35 cellular contexts compared by ENCODE assay signal in the genomic region with DNA sequence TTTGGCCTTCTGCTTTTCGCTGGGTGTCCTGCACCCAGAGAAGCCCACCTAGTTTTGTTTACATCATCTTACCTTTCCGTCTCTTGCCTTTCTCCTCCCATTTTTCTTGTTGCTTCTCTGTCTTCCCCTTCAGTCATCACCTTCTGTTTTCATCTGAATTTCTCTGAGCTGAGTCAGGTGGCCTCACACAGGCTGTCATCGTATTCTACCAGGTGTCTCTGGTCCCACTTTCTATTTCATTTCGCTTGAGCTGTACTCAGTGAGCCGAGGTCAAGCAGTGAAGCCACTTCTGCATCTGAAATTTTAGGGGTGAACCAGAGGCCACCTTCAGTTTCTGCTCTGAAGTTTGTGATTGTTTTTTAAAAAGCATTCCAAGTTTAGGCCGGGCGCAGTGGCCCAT. TPM values are rescaled to one million over a fixed set of nuclear protein-coding genes. Genes with fewer than 3 reads are reported as not detected.
DNase-seq lines count a peak whose midpoint lies in the region; ATAC-seq and TF ChIP-seq lines count a peak whose summit lies in the region.
"Had no signal": no experiment of that assay in that cellular context is flagged by ENCODE, and none has a peak within 500 bp of the region (broad histone marks: within the 10 kb centered on the region; RNA-seq: fewer than 3 reads in every experiment).

No MANE protein-coding gene starts in this region.

- CTCF ChIA-PET in activated naive CD4-positive, alpha-beta T cell treated with anti-CD3 and anti-CD28 coated beads, Interleukin-2, amount 10 ng/mL, durations not matched to agents 7 days and 5 days (lab: Charles Lee): no interaction called here
- CTCF ChIA-PET in HEK293 (lab: Yijun Ruan, JAX): no interaction called here

- peaks cover 25% of the 10 kb centered on the region for H3K4me1 Mint-ChIP-seq in activated naive CD4-positive, alpha-beta T cell treated with anti-CD3 and anti-CD28 coated beads, Interleukin-2, amount 50 U/mL, for 24 hours
- H3K4me1 Mint-ChIP-seq in activated naive CD4-positive, alpha-beta T cell treated with anti-CD3 and anti-CD28 coated beads, Interleukin-2, amount 10 ng/mL, durations not matched to agents 7 days and 5 days: peaks cover 15% of the 10 kb centered on the region
- peaks cover 29% of the 10 kb centered on the region for H3K4me1 Mint-ChIP-seq in T-helper 17 cell
- H3K4me1 Mint-ChIP-seq in stimulated activated naive B cell treated with anti-CD40 and anti-IgM and Interleukin-4, amounts not matched to agents 10 μg/mL and 1 μg/mL and 100 μg/mL, for 72 hours: peaks cover 14 to 38% of the 10 kb centered on the region in 2 donors
- H3K4me1 Mint-ChIP-seq: endodermal cell had no signal

- H3K9me3 ChIP-seq in HEK293 (ENCODE audit: control insufficient read depth, insufficient read depth, low read depth, low read length) (no peaks in the 10 kb centered on the region), T-helper 17 cell (ENCODE audit: control insufficient read depth, low read length, poor library complexity, severe bottlenecking) (no peaks in the 10 kb centered on the region)
- H3K9me3 ChIP-seq: adrenal gland, HAP-1, left lung, right atrium auricular region, SK-N-SH had no signal

- no peak for DNase-seq in activated naive CD4-positive, alpha-beta T cell treated with anti-CD3 and anti-CD28 coated beads, Interleukin-2, amount 10 ng/mL, durations not matched to agents 7 days and 5 days
- no peak for DNase-seq in T-helper 17 cell
- no peak for DNase-seq in stimulated activated naive B cell treated with anti-CD40 and anti-IgM and Interleukin-4, amounts not matched to agents 10 μg/mL and 1 μg/mL and 100 μg/mL, for 72 hours
- DNase-seq: activated CD4-positive, alpha-beta memory T cell treated with anti-CD3 and anti-CD28 coated beads for 36 hours; activated CD4-positive, alpha-beta T cell treated with anti-CD3 and anti-CD28 coated beads for 1 hour; activated naive CD4-positive, alpha-beta T cell treated with Interleukin-2 at 50 U/mL for 16 hours; activated T-cell treated with anti-CD3 and anti-CD28 coated beads, Interleukin-2, amount 50 U/mL, for 72 hours; adrenal gland; central memory CD4-positive, alpha-beta T cell; DMS79; endodermal cell; foreskin fibroblast; head of caudate nucleus; islet precursor cell; KBM-7; NCI-H1417; NCI-H2029 treated with DMSO at 0.1 percent for 48 hours; NCI-H526; NK-92 treated with Interleukin-12 subunit alpha and Interleukin-12 subunit beta, amount 100 ng/mL, for 24 hours; PC-3; SK-N-SH; small intestine; stimulated activated naive CD8-positive, alpha-beta T cell treated with anti-CD3 and anti-CD28 coated beads, Interleukin-15, Interleukin-2, amounts not matched to agents 100 U/mL and 50 U/mL, for 24 hours had no signal

- H3K27ac Mint-ChIP-seq in activated naive CD4-positive, alpha-beta T cell treated with anti-CD3 and anti-CD28 coated beads, Interleukin-2, amount 50 U/mL, for 24 hours: peak overlapping the region; percentile 4
- no peak overlapping the region for H3K27ac Mint-ChIP-seq in activated naive CD4-positive, alpha-beta T cell treated with anti-CD3 and anti-CD28 coated beads, Interleukin-2, amount 10 ng/mL, durations not matched to agents 7 days and 5 days
- peak overlapping the region; percentile 49 for H3K27ac Mint-ChIP-seq in T-helper 17 cell
- H3K27ac Mint-ChIP-seq in stimulated activated naive B cell treated with anti-CD40 and anti-IgM and Interleukin-4, amounts not matched to agents 10 μg/mL and 1 μg/mL and 100 μg/mL, for 72 hours: peak overlapping the region; percentile 65
- H3K27ac Mint-ChIP-seq: activated CD4-positive, alpha-beta memory T cell treated with anti-CD3 and anti-CD28 coated beads for 36 hours; activated T-cell treated with anti-CD3 and anti-CD28 coated beads, Interleukin-2, amount 50 U/mL, for 72 hours; dendritic cell treated with granulocyte-macrophage colony-stimulating factor and Interleukin-4, amounts not matched to agents 40 ng/mL and 50 ng/mL, for 4 days; endodermal cell had no signal

- no peaks in the 10 kb centered on the region for H3K27me3 Mint-ChIP-seq in activated naive CD4-positive, alpha-beta T cell treated with anti-CD3 and anti-CD28 coated beads, Interleukin-2, amount 50 U/mL, for 24 hours
- H3K27me3 Mint-ChIP-seq in activated naive CD4-positive, alpha-beta T cell treated with anti-CD3 and anti-CD28 coated beads, Interleukin-2, amount 10 ng/mL, durations not matched to agents 7 days and 5 days: no peaks in the 10 kb centered on the region
- no peaks in the 10 kb centered on the region for H3K27me3 Mint-ChIP-seq in T-helper 17 cell
- H3K27me3 Mint-ChIP-seq in stimulated activated naive B cell treated with anti-CD40 and anti-IgM and Interleukin-4, amounts not matched to agents 10 μg/mL and 1 μg/mL and 100 μg/mL, for 72 hours: no peaks in the 10 kb centered on the region
- H3K27me3 Mint-ChIP-seq: activated CD4-positive, alpha-beta memory T cell treated with anti-CD3 and anti-CD28 coated beads for 36 hours; dendritic cell treated with granulocyte-macrophage colony-stimulating factor and Interleukin-4, amounts not matched to agents 40 ng/mL and 50 ng/mL, for 4 days had no signal

- peaks cover 18 to 84% of the 10 kb centered on the region in 2 experiments for H3K36me3 ChIP-seq in HEK293 (ENCODE audit: control insufficient read depth in 2 of 2, insufficient read depth in 1 of 2, low read length in 2 of 2)

- no peak overlapping the region for H3K27ac ChIP-seq in HEK293 (ENCODE audit: extremely low read depth, low read depth, low read length)
- H3K27ac ChIP-seq: 22Rv1, adrenal gland, C4-2B, left lung, right atrium auricular region had no signal

- no peak for ATAC-seq in T-helper 17 cell
- peak; percentile 64 to 75 for ATAC-seq in stimulated activated naive B cell treated with anti-CD40 and anti-IgM and Interleukin-4, amounts not matched to agents 10 μg/mL and 1 μg/mL and 100 μg/mL, for 72 hours (replicated peaks)
- ATAC-seq in GM21529 (IDR thresholded peaks at IDR 0.05; ENCODE audit: unreplicated experiment): no peak
- no peak for ATAC-seq in HG03342 (IDR thresholded peaks at IDR 0.05; ENCODE audit: unreplicated experiment)
- no peak for ATAC-seq in GM18909 (IDR thresholded peaks at IDR 0.05; ENCODE audit: poor library complexity, unreplicated experiment)
- ATAC-seq: activated T-cell treated with anti-CD3 and anti-CD28 coated beads, Interleukin-2, amount 50 U/mL, for 72 hours; esophagus mucosa; left lung; PC-3; stimulated activated naive CD8-positive, alpha-beta T cell treated with anti-CD3 and anti-CD28 coated beads, Interleukin-15, Interleukin-2, amounts not matched to agents 100 U/mL and 50 U/mL, for 24 hours had no signal

- TF ChIP-seq CTCF in HEK293 (tag by site-specific recombination; IDR thresholded peaks at IDR 0.05): no peak

- no peaks in the 10 kb centered on the region for H3K4me1 ChIP-seq in HEK293 (ENCODE audit: control insufficient read depth, insufficient read depth, low read length)
- H3K4me1 ChIP-seq: adrenal gland, HAP-1 had no signal

- peaks cover 6% of the 10 kb centered on the region for H3K36me3 Mint-ChIP-seq in activated naive CD4-positive, alpha-beta T cell treated with anti-CD3 and anti-CD28 coated beads, Interleukin-2, amount 50 U/mL, for 24 hours
- peaks cover 38% of the 10 kb centered on the region for H3K36me3 Mint-ChIP-seq in activated naive CD4-positive, alpha-beta T cell treated with anti-CD3 and anti-CD28 coated beads, Interleukin-2, amount 10 ng/mL, durations not matched to agents 7 days and 5 days
- peaks cover 6% of the 10 kb centered on the region for H3K36me3 Mint-ChIP-seq in T-helper 17 cell (ENCODE audit: low read depth)
- peaks cover 37 to 46% of the 10 kb centered on the region in 2 donors for H3K36me3 Mint-ChIP-seq in stimulated activated naive B cell treated with anti-CD40 and anti-IgM and Interleukin-4, amounts not matched to agents 10 μg/mL and 1 μg/mL and 100 μg/mL, for 72 hours

- no peaks in the 10 kb centered on the region for H3K9me3 Mint-ChIP-seq in activated naive CD4-positive, alpha-beta T cell treated with anti-CD3 and anti-CD28 coated beads, Interleukin-2, amount 50 U/mL, for 24 hours
- no peaks in the 10 kb centered on the region for H3K9me3 Mint-ChIP-seq in activated naive CD4-positive, alpha-beta T cell treated with anti-CD3 and anti-CD28 coated beads, Interleukin-2, amount 10 ng/mL, durations not matched to agents 7 days and 5 days
- H3K9me3 Mint-ChIP-seq in stimulated activated naive B cell treated with anti-CD40 and anti-IgM and Interleukin-4, amounts not matched to agents 10 μg/mL and 1 μg/mL and 100 μg/mL, for 72 hours: no peaks in the 10 kb centered on the region
- H3K9me3 Mint-ChIP-seq: activated CD4-positive, alpha-beta memory T cell treated with anti-CD3 and anti-CD28 coated beads for 36 hours; activated T-cell treated with anti-CD3 and anti-CD28 coated beads, Interleukin-2, amount 50 U/mL, for 72 hours; dendritic cell treated with granulocyte-macrophage colony-stimulating factor and Interleukin-4, amounts not matched to agents 40 ng/mL and 50 ng/mL, for 4 days; endodermal cell had no signal

- no peak overlapping the region for H3K4me3 Mint-ChIP-seq in activated naive CD4-positive, alpha-beta T cell treated with anti-CD3 and anti-CD28 coated beads, Interleukin-2, amount 50 U/mL, for 24 hours
- no peak overlapping the region for H3K4me3 Mint-ChIP-seq in activated naive CD4-positive, alpha-beta T cell treated with anti-CD3 and anti-CD28 coated beads, Interleukin-2, amount 10 ng/mL, durations not matched to agents 7 days and 5 days
- H3K4me3 Mint-ChIP-seq in T-helper 17 cell: no peak overlapping the region
- no peak overlapping the region for H3K4me3 Mint-ChIP-seq in stimulated activated naive B cell treated with anti-CD40 and anti-IgM and Interleukin-4, amounts not matched to agents 10 μg/mL and 1 μg/mL and 100 μg/mL, for 72 hours
- H3K4me3 Mint-ChIP-seq: activated CD4-positive, alpha-beta memory T cell treated with anti-CD3 and anti-CD28 coated beads for 36 hours; activated T-cell treated with anti-CD3 and anti-CD28 coated beads, Interleukin-2, amount 50 U/mL, for 72 hours; dendritic cell treated with granulocyte-macrophage colony-stimulating factor and Interleukin-4, amounts not matched to agents 40 ng/mL and 50 ng/mL, for 4 days; endodermal cell had no signal

- POLR2A ChIA-PET in HEK293 (lab: Yijun Ruan, JAX): no interaction called here

- no peak overlapping the region for H3K4me3 ChIP-seq in HEK293 (ENCODE audit: low read depth, low read length)
- H3K4me3 ChIP-seq: adrenal gland, HAP-1, left lung, right atrium auricular region had no signal

TF ChIP-seq in HEK293, 187 proteins besides CTCF, POLR2A, EP300 and RAD21 (continues in another document):
- TF ChIP-seq ZFHX2 (tag by site-specific recombination; conservative IDR thresholded peaks at IDR 0.05) (no peak), ZNF596 (tag by site-specific recombination; IDR thresholded peaks at IDR 0.05) (no peak), ZNF311 (tag by site-specific recombination; IDR thresholded peaks at IDR 0.05; ENCODE audit: borderline replicate concordance) (no peak), ZNF202 (tag by site-specific recombination; IDR thresholded peaks at IDR 0.05; ENCODE audit: borderline replicate concordance) (no peak), ZFP69B (tag by site-specific recombination; IDR thresholded peaks at IDR 0.05) (no peak), ZNF350 (tag by site-specific recombination; IDR thresholded peaks at IDR 0.05) (no peak), PRDM1 (tag by site-specific recombination; IDR thresholded peaks at IDR 0.05) (peak; percentile 72)

RNA-seq across cellular contexts. Expression of gene CRAMP1, which starts 9.7 kb away (rescaled TPM):
- total RNA-seq in T-helper 17 cell: 10 to 100 TPM; 22.8 to 28.6 TPM

RNA-seq across cellular contexts. Expression of gene IFT140, which starts 10.0 kb away (rescaled TPM):
- total RNA-seq in T-helper 17 cell: 1 to 10 TPM; 5.5 to 7.9 TPM

RNA-seq across cellular contexts. Expression of gene JPT2, which starts 56.2 kb away (rescaled TPM):
- total RNA-seq in T-helper 17 cell: 10 to 100 TPM; 11.6 to 14.4 TPM

Comparison
In these comparisons a context has a peak if more than half of its experiments do, and no peak if none do; other contexts are left out.
1. ATAC-seq: peak in stimulated activated naive B cell treated with anti-CD40 and anti-IgM and Interleukin-4, amounts not matched to agents 10 μg/mL and 1 μg/mL and 100 μg/mL, for 72 hours (2 of 2); none in T-helper 17 cell (single experiment), GM21529 (single experiment), HG03342 (single experiment) and GM18909 (single experiment).